ENCODE assay signal across 8 cellular contexts in the genomic region with DNA sequence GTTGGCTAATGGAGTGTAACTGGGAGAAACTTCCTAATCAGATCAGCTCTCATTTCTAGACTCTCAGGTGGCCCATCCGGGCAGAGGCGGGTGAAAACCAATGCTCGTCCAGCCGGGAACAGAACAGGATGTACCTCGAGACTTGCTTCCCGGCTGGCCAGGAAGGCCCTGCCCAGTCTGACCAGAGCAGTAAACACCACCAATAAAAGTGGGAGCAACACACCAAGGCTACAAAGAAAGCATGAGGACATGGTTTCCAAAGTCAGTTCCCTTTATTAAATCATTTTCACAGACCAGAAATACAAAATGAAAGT. TPM values are rescaled to one million over a fixed set of nuclear protein-coding genes. Genes with fewer than 3 reads are reported as not detected.
DNase-seq lines count a peak whose midpoint lies in the region; ATAC-seq, FAIRE-seq and TF ChIP-seq lines count a peak whose summit lies in the region.

No MANE protein-coding gene starts in this region.

- peaks cover 26 to 30% of the 10 kb centered on the region in 2 donors for H3K4me1 Mint-ChIP-seq in effector memory CD8-positive, alpha-beta T cell (ENCODE audit: low read depth in 2 of 2)
- H3K4me1 Mint-ChIP-seq in natural killer cell = peaks cover 10 to 35% of the 10 kb centered on the region in 2 donors

- H3K79me2 ChIP-seq in OCI-LY3 (ENCODE audit: low read length) = peaks cover 12% of the 10 kb centered on the region; the same call in 1 of the 2 replicates

- peak overlapping the region; percentile 87 to 88 for H3K4me3 Mint-ChIP-seq in effector memory CD8-positive, alpha-beta T cell
- H3K4me3 Mint-ChIP-seq in natural killer cell = peak overlapping the region; percentile 93

- peak overlapping the region; percentile 81 for H3K4me3 ChIP-seq in OCI-LY3 (ENCODE audit: low read length)

- no peaks in the 10 kb centered on the region for H3K9me3 Mint-ChIP-seq in effector memory CD8-positive, alpha-beta T cell
- no peaks in the 10 kb centered on the region for H3K9me3 Mint-ChIP-seq in natural killer cell

- peak overlapping the region; percentile 86 for H3K27ac ChIP-seq in OCI-LY3 (ENCODE audit: low read length)

- intact Hi-C loops in natural killer cell (cut with micrococcal nuclease) = loop anchor here (1.0 kb wide), 1 partner anchor 10 kb away; the partner anchor contains the start of gene SSRP1

- peaks cover 48% of the 10 kb centered on the region for H3K4me1 ChIP-seq in OCI-LY3 (ENCODE audit: low read length)

- H3K27ac Mint-ChIP-seq in effector memory CD8-positive, alpha-beta T cell = peak overlapping the region; percentile 96 to 98
- peak overlapping the region; percentile 96 to 97 for H3K27ac Mint-ChIP-seq in natural killer cell

- peak overlapping the region; percentile 85 for H3K4me2 ChIP-seq in OCI-LY3 (ENCODE audit: low read length)

- H2AFZ ChIP-seq in OCI-LY3 (ENCODE audit: low read depth, low read length) = no peak overlapping the region; the same call in 1 of the 2 replicates

- H3K9ac ChIP-seq in OCI-LY3 (ENCODE audit: low read length) = peak overlapping the region; percentile 81

- TF ChIP-seq CTCF in OCI-LY3 (IDR thresholded peaks at IDR 0.05; ENCODE audit: low read depth, low read length) (no peak), natural killer cell (IDR thresholded peaks at IDR 0.05) (no peak)

- no peaks in the 10 kb centered on the region for H3K27me3 ChIP-seq in OCI-LY3 (ENCODE audit: low read depth, low read length)

- H3K27me3 Mint-ChIP-seq in effector memory CD8-positive, alpha-beta T cell = no peaks in the 10 kb centered on the region
- H3K27me3 Mint-ChIP-seq in natural killer cell (ENCODE audit: low read depth in 2 of 2) = no peaks in the 10 kb centered on the region

- H3K36me3 Mint-ChIP-seq in effector memory CD8-positive, alpha-beta T cell (ENCODE audit: insufficient read depth) = peaks cover 50% of the 10 kb centered on the region
- peaks cover 29% of the 10 kb centered on the region for H3K36me3 Mint-ChIP-seq in natural killer cell

- FAIRE-seq in GM19239 (lab: Jason Lieb, UNC) = peak; percentile 64

- H3K9me3 ChIP-seq in OCI-LY3 (ENCODE audit: insufficient read depth, low read length) = no peaks in the 10 kb centered on the region

- DNase-seq in GM19239 (ENCODE audit: insufficient read length, low spot score) (no peak), natural killer cell (no peak), GOT3 (lab: John Stamatoyannopoulos, UW) (no peak), NCI-H1048 (lab: John Stamatoyannopoulos, UW) (no peak), NCI-H446 treated with DMSO at 0.1 percent for 48 hours (lab: John Stamatoyannopoulos, UW) (no peak), mesenteric fat pad (ENCODE audit: low spot score) (no peak)
- DNase-seq in effector memory CD8-positive, alpha-beta T cell = no peak

- peaks cover 51% of the 10 kb centered on the region for H3K36me3 ChIP-seq in OCI-LY3 (replicated peaks; ENCODE audit: low read depth, low read length)

- no peak for ATAC-seq in effector memory CD8-positive, alpha-beta T cell (replicated peaks)
- ATAC-seq in natural killer cell = no peak

- H4K20me1 ChIP-seq in OCI-LY3 (ENCODE audit: insufficient read depth, low read length) = no peaks in the 10 kb centered on the region

RNA-seq across cellular contexts. Expression of gene TNKS1BP1, which starts 0.9 kb away (rescaled TPM):
- total RNA-seq in natural killer cell (1 to 10 TPM; 4.3 to 9.3 (median 7.5) TPM), mesenteric fat pad (236 TPM)

RNA-seq across cellular contexts. Expression of gene SSRP1, which starts 10.0 kb away (rescaled TPM):
- 10 to 100 TPM; 45.5 to 50.0 (median 47.1) TPM for total RNA-seq in natural killer cell
- total RNA-seq in mesenteric fat pad = 54.0 TPM

RNA-seq across cellular contexts. Expression of gene P2RX3, which starts 12.5 kb away (rescaled TPM):
- total RNA-seq in natural killer cell = not detected
- total RNA-seq in mesenteric fat pad = not detected

RNA-seq across cellular contexts. Expression of gene PRG3, which starts 55.3 kb away (rescaled TPM):
- total RNA-seq in natural killer cell (not detected), mesenteric fat pad (not detected)

Comparison
In these comparisons a context has a peak if more than half of its experiments do, and no peak if none do; other contexts are left out.
1. RNA of gene TNKS1BP1, which starts 0.9 kb away (total RNA-seq): 236 TPM in mesenteric fat pad (single experiment); 4.3 to 9.3 TPM in natural killer cell; every median in the first group is over 10 times any median in the second.